In genomic region chr9:91680998-91681397, GRCh38 we compare ENCODE assay signal across 10 cellular contexts.
"Had no signal": no experiment of that assay in that cellular context is flagged by ENCODE, and none has a peak within 500 bp of the region (broad histone marks: within the 10 kb centered on the region; RNA-seq: fewer than 3 reads in every experiment).

No MANE protein-coding gene starts in this region.

- H3K4me1 ChIP-seq: thyroid gland, uterus had no signal

- H3K9me3 ChIP-seq: esophagus muscularis mucosa, gastroesophageal sphincter, mucosa of descending colon, suprapubic skin, thyroid gland, upper lobe of left lung, uterus had no signal

- H3K36me3 ChIP-seq: esophagus muscularis mucosa, gastroesophageal sphincter, suprapubic skin, thyroid gland, upper lobe of left lung, uterus had no signal

- H3K27ac Mint-ChIP-seq: effector memory CD8-positive, alpha-beta T cell; naive thymus-derived CD8-positive, alpha-beta T cell had no signal

- H3K9me3 Mint-ChIP-seq: effector memory CD8-positive, alpha-beta T cell; naive thymus-derived CD8-positive, alpha-beta T cell had no signal

- H3K27me3 ChIP-seq: esophagus muscularis mucosa, suprapubic skin, thyroid gland, upper lobe of left lung, uterus had no signal

- H3K36me3 Mint-ChIP-seq: naive thymus-derived CD8-positive, alpha-beta T cell had no signal

- H3K4me3 ChIP-seq: mucosa of descending colon, thyroid gland, uterus had no signal

- H3K27ac ChIP-seq: epithelial cell of prostate, esophagus muscularis mucosa, gastroesophageal sphincter, suprapubic skin, thyroid gland, upper lobe of left lung, uterus had no signal
